ENCODE assay signal across 8 cellular contexts in genomic region chr6:75611702-75612375, GRCh38. TPM values are rescaled to one million over a fixed set of nuclear protein-coding genes. Genes with fewer than 3 reads are reported as not detected.
DNase-seq lines count a peak whose midpoint lies in the region; ATAC-seq, FAIRE-seq and TF ChIP-seq lines count a peak whose summit lies in the region.

No MANE protein-coding gene starts in this region.

- peak; percentile 50 for FAIRE-seq in GM12892 (lab: Jason Lieb, UNC)

- H3K27ac Mint-ChIP-seq in activated T-cell treated with anti-CD3 and anti-CD28 coated beads, Interleukin-2, amount 50 U/mL, for 24 hours, result peak overlapping the region; percentile 89

- peaks cover 91% of the 10 kb centered on the region for H3K4me1 Mint-ChIP-seq in activated T-cell treated with anti-CD3 and anti-CD28 coated beads, Interleukin-2, amount 50 U/mL, for 24 hours (ENCODE audit: low read depth)

- peaks cover 33% of the 10 kb centered on the region for H3K36me3 Mint-ChIP-seq in activated T-cell treated with anti-CD3 and anti-CD28 coated beads, Interleukin-2, amount 50 U/mL, for 24 hours (ENCODE audit: low read depth)

- DNase-seq in GM12892 (ENCODE audit: insufficient read length) (no peak), amniotic stem cell (lab: John Stamatoyannopoulos, UW) (no peak), islet precursor cell (no peak)
- peak; percentile 50 for DNase-seq in activated T-cell treated with anti-CD3 and anti-CD28 coated beads, Interleukin-2, amount 50 U/mL, for 24 hours
- peak; percentile 30 to 35 (median 31) for DNase-seq in stimulated activated CD4-positive, alpha-beta T cell treated with anti-CD3 and anti-CD28 coated beads, Interleukin-12 subunit alpha, Interleukin-12 subunit beta, amount 100 ng/mL, for 48 hours (ENCODE audit: low read depth in 2 of 3, low spot score in 1 of 3)

- no peaks in the 10 kb centered on the region for H3K27me3 Mint-ChIP-seq in activated T-cell treated with anti-CD3 and anti-CD28 coated beads, Interleukin-2, amount 50 U/mL, for 24 hours

- no peak for TF ChIP-seq POLR2A in GM12892 (IDR thresholded peaks at IDR 0.05; ENCODE audit: low read depth, low read length)

- ATAC-seq in HG03039 (IDR thresholded peaks at IDR 0.05; ENCODE audit: unreplicated experiment) (peak; percentile 58), HG03460 (IDR thresholded peaks at IDR 0.05; ENCODE audit: unreplicated experiment) (no peak), GM21576 (IDR thresholded peaks at IDR 0.05; ENCODE audit: unreplicated experiment) (no peak)

- no peaks in the 10 kb centered on the region for H3K9me3 Mint-ChIP-seq in activated T-cell treated with anti-CD3 and anti-CD28 coated beads, Interleukin-2, amount 50 U/mL, for 24 hours

- H3K4me3 Mint-ChIP-seq in activated T-cell treated with anti-CD3 and anti-CD28 coated beads, Interleukin-2, amount 50 U/mL, for 24 hours, result peak overlapping the region; percentile 46

RNA-seq across cellular contexts. Expression of gene SENP6, which starts 10.2 kb away (rescaled TPM):
- polyA plus RNA-seq in GM12892 (2012; ENCODE audit: missing spikeins), result 44.1 TPM

Comparison
In these comparisons a context has a peak if more than half of its experiments do, and no peak if none do; other contexts are left out.
1. DNase-seq: peak in activated T-cell treated with anti-CD3 and anti-CD28 coated beads, Interleukin-2, amount 50 U/mL, for 24 hours (single experiment) and stimulated activated CD4-positive, alpha-beta T cell treated with anti-CD3 and anti-CD28 coated beads, Interleukin-12 subunit alpha, Interleukin-12 subunit beta, amount 100 ng/mL, for 48 hours (3 of 3); none in GM12892 (single experiment), amniotic stem cell (single experiment) and islet precursor cell (single experiment).